Comparison of ENCODE assay signal across 1 cellular context in genomic region chr7:186516-187113, GRCh38.
TF ChIP-seq lines count a peak whose summit lies in the region.

No MANE protein-coding gene starts in this region.

TF ChIP-seq in H1, 55 proteins besides CTCF, POLR2A, EP300 and RAD21 (continued from another document):
- no peak for TF ChIP-seq EGR1 (IDR thresholded peaks at IDR 0.05; ENCODE audit: borderline replicate concordance, low read depth, low read length)
- no peak for TF ChIP-seq CTBP2 (IDR thresholded peaks at IDR 0.05; ENCODE audit: borderline replicate concordance, insufficient read depth, insufficient read length, low read length)
- TF ChIP-seq BCL11A (IDR thresholded peaks at IDR 0.05; ENCODE audit: low read depth in 2 of 2, low read length in 2 of 2): no peak
- no peak for TF ChIP-seq RFX5 (IDR thresholded peaks at IDR 0.05; ENCODE audit: borderline replicate concordance, low read depth, low read length)
- TF ChIP-seq KDM5A (IDR thresholded peaks at IDR 0.05; ENCODE audit: low read length): no peak
- no peak for TF ChIP-seq SIX5 (IDR thresholded peaks at IDR 0.05; ENCODE audit: low read depth, low read length)
- no peak for TF ChIP-seq RBBP5 (IDR thresholded peaks at IDR 0.05; ENCODE audit: borderline replicate concordance, low read depth, low read length)
- no peak for TF ChIP-seq MAFK (IDR thresholded peaks at IDR 0.05; ENCODE audit: low read depth, low read length)
- no peak for TF ChIP-seq JUN (IDR thresholded peaks at IDR 0.05; ENCODE audit: low read depth, low read length)
- TF ChIP-seq JUND (IDR thresholded peaks at IDR 0.05; ENCODE audit: low read length): no peak
- TF ChIP-seq NRF1 (IDR thresholded peaks at IDR 0.05; ENCODE audit: low read depth, low read length): no peak
- no peak for TF ChIP-seq TAF1 (IDR thresholded peaks at IDR 0.05; ENCODE audit: low read depth, low read length)
- no peak for TF ChIP-seq SP4 (IDR thresholded peaks at IDR 0.05; ENCODE audit: low read length)
